In the genomic region with DNA sequence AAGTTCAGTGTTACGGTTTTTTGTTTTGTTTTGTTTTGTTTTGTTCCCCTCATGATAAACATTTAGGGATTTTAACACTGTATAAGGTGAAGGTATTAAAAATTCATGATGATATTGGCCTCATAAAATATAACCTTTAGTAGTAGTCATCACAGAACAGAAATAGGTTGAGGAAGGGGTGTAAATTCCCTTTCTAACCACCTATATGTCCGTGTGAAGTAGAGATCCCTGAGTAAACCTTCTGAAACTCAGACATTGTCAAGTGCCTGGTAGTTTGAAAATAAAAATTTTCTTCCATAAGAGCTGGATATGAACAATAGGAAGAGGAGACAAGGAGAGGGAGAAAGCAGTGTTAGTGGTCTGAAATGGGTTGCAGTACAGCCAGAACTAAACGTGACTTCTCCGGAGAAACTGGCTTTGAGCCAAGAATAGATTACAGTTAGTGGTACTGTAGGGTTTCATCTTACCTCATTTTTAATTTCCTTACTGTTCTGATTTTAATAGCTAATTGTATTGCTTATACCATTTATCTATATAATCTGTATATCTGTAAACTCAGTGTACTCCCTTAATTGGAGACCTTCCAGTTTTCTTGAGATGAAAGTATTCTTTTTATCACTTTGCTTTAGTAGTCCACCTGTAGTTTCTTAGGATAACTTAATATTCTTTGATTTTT, we compare ENCODE assay signal across 10 cellular contexts. TPM values are rescaled to one million over a fixed set of nuclear protein-coding genes. Genes with fewer than 3 reads are reported as not detected.
DNase-seq lines count a peak whose midpoint lies in the region; ATAC-seq and TF ChIP-seq lines count a peak whose summit lies in the region.
"Had no signal": no experiment of that assay in that cellular context is flagged by ENCODE, and none has a peak within 500 bp of the region (broad histone marks: within the 10 kb centered on the region; RNA-seq: fewer than 3 reads in every experiment).

No MANE protein-coding gene starts in this region.

- peak in 2 of 3 donors; percentile 30 to 31 for DNase-seq in CD4-positive, CD25-positive, alpha-beta regulatory T cell
- DNase-seq in OCI-M1 (lab: John Stamatoyannopoulos, UW) (peak; percentile 46), fibroblast of mammary gland (ENCODE audit: low read depth) (peak; percentile 49), NAMALWA (ENCODE audit: low spot score) (no peak)
- no peak for DNase-seq in stimulated activated CD4-positive, alpha-beta T cell treated with anti-CD3 and anti-CD28 coated beads, Interleukin-4, amount 100 ng/mL, for 24 hours
- DNase-seq in activated CD8-positive, alpha-beta memory T cell treated with anti-CD3 and anti-CD28 coated beads for 24 hours: no peak

- peaks cover 24% of the 10 kb centered on the region for H3K36me3 Mint-ChIP-seq in CD4-positive, CD25-positive, alpha-beta regulatory T cell

- H3K4me1 Mint-ChIP-seq in CD4-positive, CD25-positive, alpha-beta regulatory T cell: peaks cover 31 to 81% (median 66%) of the 10 kb centered on the region in 4 donors

- POLR2A ChIA-PET in HEK293 (lab: Yijun Ruan, JAX): interaction anchor here (1.2 kb wide), 1 partner anchor 11 kb away, joined by 3 read pairs; no protein-coding TSS in a partner anchor

- no peaks in the 10 kb centered on the region for H3K27me3 ChIP-seq in CD4-positive, CD25-positive, alpha-beta regulatory T cell (ENCODE audit: control insufficient read depth, insufficient read depth, low read length)

- H3K9me3 Mint-ChIP-seq in CD4-positive, CD25-positive, alpha-beta regulatory T cell: no peaks in the 10 kb centered on the region
- H3K9me3 Mint-ChIP-seq: brain had no signal

- H3K36me3 ChIP-seq in CD4-positive, CD25-positive, alpha-beta regulatory T cell (ENCODE audit: control insufficient read depth, insufficient read depth, low read length): peaks cover 29% of the 10 kb centered on the region
- H3K36me3 ChIP-seq in HEK293 (ENCODE audit: control insufficient read depth in 2 of 2, insufficient read depth in 1 of 2, low read length in 2 of 2): peaks cover 3 to 7% of the 10 kb centered on the region in 2 experiments; a peak in 2 of 3 replicates

- H3K27ac ChIP-seq in CD4-positive, CD25-positive, alpha-beta regulatory T cell (ENCODE audit: insufficient read depth, low read length, poor library complexity, severe bottlenecking): no peak overlapping the region
- no peak overlapping the region for H3K27ac ChIP-seq in HEK293 (ENCODE audit: extremely low read depth, low read depth, low read length)

- no peaks in the 10 kb centered on the region for H3K9me3 ChIP-seq in CD4-positive, CD25-positive, alpha-beta regulatory T cell (ENCODE audit: control insufficient read depth in 2 of 2, low read length in 2 of 2)
- no peaks in the 10 kb centered on the region for H3K9me3 ChIP-seq in HEK293 (ENCODE audit: control insufficient read depth, insufficient read depth, low read depth, low read length)

- peak overlapping the region; percentile 72 to 74 (median 73) for H3K27ac Mint-ChIP-seq in CD4-positive, CD25-positive, alpha-beta regulatory T cell

- no peaks in the 10 kb centered on the region for H3K27me3 Mint-ChIP-seq in CD4-positive, CD25-positive, alpha-beta regulatory T cell
- H3K27me3 Mint-ChIP-seq: brain had no signal

- ATAC-seq in CD4-positive, CD25-positive, alpha-beta regulatory T cell (ENCODE audit: low read depth in 2 of 2): no peak
- no peak for ATAC-seq in GM21825 (IDR thresholded peaks at IDR 0.05; ENCODE audit: unreplicated experiment)
- ATAC-seq: HepG2 had no signal

- H3K4me1 ChIP-seq in CD4-positive, CD25-positive, alpha-beta regulatory T cell (ENCODE audit: control insufficient read depth, insufficient read depth, low read length, poor library complexity, severe bottlenecking): peaks cover 54% of the 10 kb centered on the region
- peaks cover 10% of the 10 kb centered on the region for H3K4me1 ChIP-seq in HEK293 (ENCODE audit: control insufficient read depth, insufficient read depth, low read length)

- peak overlapping the region; percentile 28 to 72 (median 59) for H3K4me3 Mint-ChIP-seq in CD4-positive, CD25-positive, alpha-beta regulatory T cell
- H3K4me3 Mint-ChIP-seq: brain had no signal

- CTCF ChIA-PET in HEK293 (lab: Yijun Ruan, JAX): interaction anchor here (1.3 to 1.7 kb wide), 2 partner anchors 46 to 155 kb away, joined by 3 to 5 read pairs; no protein-coding TSS in a partner anchor

- no peak for TF ChIP-seq CTCF in HEK293 (tag by site-specific recombination; IDR thresholded peaks at IDR 0.05)
- no peak for TF ChIP-seq CTCF in fibroblast of mammary gland (conservative IDR thresholded peaks at IDR 0.05; ENCODE audit: control insufficient read depth, insufficient read depth, low read depth, low read length)

- peak overlapping the region; percentile 66 for H3K4me3 ChIP-seq in CD4-positive, CD25-positive, alpha-beta regulatory T cell (ENCODE audit: low read depth, low read length)
- H3K4me3 ChIP-seq in HEK293 (ENCODE audit: low read depth, low read length) (no peak overlapping the region), fibroblast of mammary gland (ENCODE audit: control insufficient read depth, low read depth, low read length) (no peak overlapping the region)

TF ChIP-seq in HEK293, 187 proteins besides CTCF, POLR2A, EP300 and RAD21:
- TF ChIP-seq WT1 (tag by site-specific recombination; IDR thresholded peaks at IDR 0.05): peak; percentile 62
- TF ChIP-seq ZBTB1 (tag by site-specific recombination; IDR thresholded peaks at IDR 0.05): no peak
- TF ChIP-seq KLF10 (tag by site-specific recombination; IDR thresholded peaks at IDR 0.05): 0 out of 2 replicates have a peak, but pooled peaks have one; percentile 24
- TF ChIP-seq ZNF280C (tag by site-specific recombination; IDR thresholded peaks at IDR 0.05): no peak
- TF ChIP-seq ZNF768 (tag by site-specific recombination; IDR thresholded peaks at IDR 0.05): no peak
- peak; percentile 81 for TF ChIP-seq ZNF660 (tag by site-specific recombination; IDR thresholded peaks at IDR 0.05)
- 0 out of 2 replicates have a peak, but pooled peaks have one; percentile 43 for TF ChIP-seq ZNF37A (tag by site-specific recombination; IDR thresholded peaks at IDR 0.05)
- TF ChIP-seq SP7 (tag by site-specific recombination; IDR thresholded peaks at IDR 0.05): no peak
- TF ChIP-seq, protein P1, sequence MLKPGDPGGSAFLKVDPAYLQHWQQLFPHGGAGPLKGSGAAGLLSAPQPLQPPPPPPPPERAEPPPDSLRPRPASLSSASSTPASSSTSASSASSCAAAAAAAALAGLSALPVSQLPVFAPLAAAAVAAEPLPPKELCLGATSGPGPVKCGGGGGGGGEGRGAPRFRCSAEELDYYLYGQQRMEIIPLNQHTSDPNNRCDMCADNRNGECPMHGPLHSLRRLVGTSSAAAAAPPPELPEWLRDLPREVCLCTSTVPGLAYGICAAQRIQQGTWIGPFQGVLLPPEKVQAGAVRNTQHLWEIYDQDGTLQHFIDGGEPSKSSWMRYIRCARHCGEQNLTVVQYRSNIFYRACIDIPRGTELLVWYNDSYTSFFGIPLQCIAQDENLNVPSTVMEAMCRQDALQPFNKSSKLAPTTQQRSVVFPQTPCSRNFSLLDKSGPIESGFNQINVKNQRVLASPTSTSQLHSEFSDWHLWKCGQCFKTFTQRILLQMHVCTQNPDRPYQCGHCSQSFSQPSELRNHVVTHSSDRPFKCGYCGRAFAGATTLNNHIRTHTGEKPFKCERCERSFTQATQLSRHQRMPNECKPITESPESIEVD (tag by site-specific recombination; IDR thresholded peaks at IDR 0.05): peak; percentile 71
- peak; percentile 56; the same call in 1 of the 2 replicates for TF ChIP-seq ZBTB44 (tag by site-specific recombination; IDR thresholded peaks at IDR 0.05)

RNA-seq across cellular contexts. Expression of gene UGCG, which starts 18.3 kb away (rescaled TPM):
- 39.6 TPM for total RNA-seq in CD4-positive, CD25-positive, alpha-beta regulatory T cell
- polyA plus RNA-seq in CD4-positive, CD25-positive, alpha-beta regulatory T cell: 10 to 100 TPM; 17.1 to 24.2 (median 21.3) TPM

Comparison
In these comparisons a context has a peak if more than half of its experiments do, and no peak if none do; other contexts are left out.
1. DNase-seq: peak in CD4-positive, CD25-positive, alpha-beta regulatory T cell (2 of 3), OCI-M1 (single experiment) and fibroblast of mammary gland (single experiment); none in NAMALWA (single experiment), stimulated activated CD4-positive, alpha-beta T cell treated with anti-CD3 and anti-CD28 coated beads, Interleukin-4, amount 100 ng/mL, for 24 hours (single experiment) and activated CD8-positive, alpha-beta memory T cell treated with anti-CD3 and anti-CD28 coated beads for 24 hours (single experiment).